2 cellular contexts compared by ENCODE assay signal in the genomic region with DNA sequence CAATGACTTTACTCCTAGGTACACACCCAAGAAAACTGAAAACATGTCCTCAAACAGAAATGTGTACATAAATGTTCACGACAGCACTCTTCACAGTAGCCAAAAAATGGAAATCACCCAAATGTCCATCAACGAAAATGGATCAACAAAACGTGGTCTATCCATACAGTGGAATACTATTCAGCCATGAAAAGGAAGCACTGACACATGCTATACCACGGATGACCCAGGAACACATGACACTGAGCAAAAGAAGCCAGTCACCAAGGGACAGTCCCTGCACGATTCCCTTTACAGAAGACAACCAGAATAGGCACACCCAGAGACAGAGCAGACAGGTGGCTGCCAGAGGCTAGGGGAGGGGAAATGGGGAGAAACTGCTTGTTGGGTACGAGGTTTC.
A peak's percentile ranks its signal among the peaks of the same experiment; 100 is the strongest.
TF ChIP-seq lines count a peak whose summit lies in the region.

No MANE protein-coding gene starts in this region.

TF ChIP-seq in GM12891, 5 proteins besides CTCF, POLR2A, EP300 and RAD21:
- TF ChIP-seq POLR2AphosphoS5 (IDR thresholded peaks at IDR 0.05; ENCODE audit: low read depth, low read length) (no peak), TAF1 (IDR thresholded peaks at IDR 0.05; ENCODE audit: low read depth, low read length) (no peak), POU2F2 (IDR thresholded peaks at IDR 0.05; ENCODE audit: low read depth, low read length) (no peak), SPI1 (IDR thresholded peaks at IDR 0.05; ENCODE audit: low read depth, low read length) (no peak), PAX5 (IDR thresholded peaks at IDR 0.05; ENCODE audit: insufficient read depth, low read length, severe bottlenecking) (no peak)

TF ChIP-seq in K562, 482 proteins besides CTCF, POLR2A, EP300 and RAD21:
- TF ChIP-seq MTA3 (IDR thresholded peaks at IDR 0.05; ENCODE audit: borderline replicate concordance) (no peak), NELFE (IDR thresholded peaks at IDR 0.05; ENCODE audit: insufficient read depth, insufficient read length) (no peak), PHF20 (IDR thresholded peaks at IDR 0.05; ENCODE audit: partially characterized antibody) (peak; percentile 50), ZNF146 (CRISPR knock-in tag; IDR thresholded peaks at IDR 0.05; ENCODE audit: unreplicated experiment) (peak; percentile 99), KDM1A (IDR thresholded peaks at IDR 0.05) (peak; percentile 43 to 57; a peak in 2 of 4 replicates), HDAC6 (IDR thresholded peaks at IDR 0.05; ENCODE audit: low read depth, low read length) (no peak), ADNP (tag; IDR thresholded peaks at IDR 0.05) (peak; percentile 44; the same call in 1 of the 2 replicates), BCOR (IDR thresholded peaks at IDR 0.05) (peak; percentile 86), RBM25 (IDR thresholded peaks at IDR 0.05; ENCODE audit: low read depth, low read length, severe bottlenecking) (peak; percentile 68), CBX1 (IDR thresholded peaks at IDR 0.05; ENCODE audit: low read depth) (peak; percentile 68; the same call in 1 of the 2 replicates)
- TF ChIP-seq, protein P1, sequence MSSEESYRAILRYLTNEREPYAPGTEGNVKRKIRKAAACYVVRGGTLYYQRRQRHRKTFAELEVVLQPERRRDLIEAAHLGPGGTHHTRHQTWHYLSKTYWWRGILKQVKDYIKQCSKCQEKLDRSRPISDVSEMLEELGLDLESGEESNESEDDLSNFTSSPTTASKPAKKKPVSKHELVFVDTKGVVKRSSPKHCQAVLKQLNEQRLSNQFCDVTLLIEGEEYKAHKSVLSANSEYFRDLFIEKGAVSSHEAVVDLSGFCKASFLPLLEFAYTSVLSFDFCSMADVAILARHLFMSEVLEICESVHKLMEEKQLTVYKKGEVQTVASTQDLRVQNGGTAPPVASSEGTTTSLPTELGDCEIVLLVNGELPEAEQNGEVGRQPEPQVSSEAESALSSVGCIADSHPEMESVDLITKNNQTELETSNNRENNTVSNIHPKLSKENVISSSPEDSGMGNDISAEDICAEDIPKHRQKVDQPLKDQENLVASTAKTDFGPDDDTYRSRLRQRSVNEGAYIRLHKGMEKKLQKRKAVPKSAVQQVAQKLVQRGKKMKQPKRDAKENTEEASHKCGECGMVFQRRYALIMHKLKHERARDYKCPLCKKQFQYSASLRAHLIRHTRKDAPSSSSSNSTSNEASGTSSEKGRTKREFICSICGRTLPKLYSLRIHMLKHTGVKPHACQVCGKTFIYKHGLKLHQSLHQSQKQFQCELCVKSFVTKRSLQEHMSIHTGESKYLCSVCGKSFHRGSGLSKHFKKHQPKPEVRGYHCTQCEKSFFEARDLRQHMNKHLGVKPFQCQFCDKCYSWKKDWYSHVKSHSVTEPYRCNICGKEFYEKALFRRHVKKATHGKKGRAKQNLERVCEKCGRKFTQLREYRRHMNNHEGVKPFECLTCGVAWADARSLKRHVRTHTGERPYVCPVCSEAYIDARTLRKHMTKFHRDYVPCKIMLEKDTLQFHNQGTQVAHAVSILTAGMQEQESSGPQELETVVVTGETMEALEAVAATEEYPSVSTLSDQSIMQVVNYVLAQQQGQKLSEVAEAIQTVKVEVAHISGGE (CRISPR knock-in tag; IDR thresholded peaks at IDR 0.05) = no peak
